ENCODE assay signal across 12 cellular contexts in genomic region chr10:23367896-23368685, GRCh38. TPM values are rescaled to one million over a fixed set of nuclear protein-coding genes. Genes with fewer than 3 reads are reported as not detected.
DNase-seq lines count a peak whose midpoint lies in the region; ATAC-seq and TF ChIP-seq lines count a peak whose summit lies in the region.
"Had no signal": no experiment of that assay in that cellular context is flagged by ENCODE, and none has a peak within 500 bp of the region (broad histone marks: within the 10 kb centered on the region; RNA-seq: fewer than 3 reads in every experiment).

No MANE protein-coding gene starts in this region.

- no peaks in the 10 kb centered on the region for H3K36me3 ChIP-seq in A673 (ENCODE audit: insufficient read depth, low read length, poor library complexity, severe bottlenecking)
- H3K36me3 ChIP-seq: cardiac muscle cell, stomach had no signal

- BruUV-seq in A673 (replicated peaks; lab: Mats Ljungman, UMichigan): no TSS peak

- DNase-seq in A673 (ENCODE audit: low spot score): no peak
- DNase-seq in HK-2 (ENCODE audit: unreplicated experiment): peak; percentile 11
- peak; percentile 48 for DNase-seq in amniotic epithelial cell (ENCODE audit: low read depth)
- no peak for DNase-seq in activated gamma-delta T cell (lab: John Stamatoyannopoulos, UW)
- DNase-seq in lower leg skin (ENCODE audit: low spot score in 2 of 2): no peak
- no peak for DNase-seq in NCI-H2107 treated with DMSO at 0.1 percent for 48 hours (lab: John Stamatoyannopoulos, UW; ENCODE audit: unreplicated experiment)
- DNase-seq: C1 segment of cervical spinal cord, NCI-H526 treated with DMSO at 0.1 percent for 48 hours, stomach had no signal

- CTCF ChIA-PET in A673 (lab: Charles Lee): no interaction called here

- TF ChIP-seq CTCF in A673 (conservative IDR thresholded peaks at IDR 0.05; ENCODE audit: low read depth, low read length): no peak
- TF ChIP-seq CTCF in lower leg skin (IDR thresholded peaks at IDR 0.05): no peak

- ATAC-seq in GM18907 (IDR thresholded peaks at IDR 0.05; ENCODE audit: unreplicated experiment): peak; percentile 25
- ATAC-seq in HG03280 (IDR thresholded peaks at IDR 0.05; ENCODE audit: unreplicated experiment): no peak

- intact Hi-C loops in A673 (cut with micrococcal nuclease; ENCODE audit: unreplicated experiment) (no loop called here), lower leg skin (cut with DNase I; ENCODE audit: low total_unique reads) (no loop called here)

- peak overlapping the region; percentile 77 for H3K27ac ChIP-seq in A673 (ENCODE audit: low read depth, low read length, poor library complexity, severe bottlenecking)
- H3K27ac ChIP-seq: cardiac muscle cell, stomach had no signal

- 79 to 85% methylated on average over 6 of the region's 6 CpGs for WGBS in lower leg skin, 2 donors

- H3K4me3 ChIP-seq in A673 (ENCODE audit: low read depth, low read length, poor library complexity, severe bottlenecking) (peak overlapping the region; percentile 1), lower leg skin (ENCODE audit: low read depth, poor library complexity, severe bottlenecking) (no peak overlapping the region)
- H3K4me3 ChIP-seq: cardiac muscle cell, stomach had no signal

- TF ChIP-seq POLR2A in lower leg skin (IDR thresholded peaks at IDR 0.05): no peak

- POLR2A ChIA-PET in A673 (lab: Charles Lee; ENCODE audit: low non-redundant PET): no interaction called here

- H3K27me3 ChIP-seq in A673 (replicated peaks; ENCODE audit: insufficient read depth, low read depth, low read length, poor library complexity): no peaks in the 10 kb centered on the region
- H3K27me3 ChIP-seq: cardiac muscle cell, stomach had no signal

- H3K4me1 ChIP-seq in A673 (ENCODE audit: insufficient read depth, low read length, poor library complexity, severe bottlenecking): peaks cover 37% of the 10 kb centered on the region

- no peaks in the 10 kb centered on the region for H3K9me3 ChIP-seq in A673 (ENCODE audit: low read depth, low read length, poor library complexity, severe bottlenecking)
- H3K9me3 ChIP-seq: stomach had no signal

RNA-seq across cellular contexts. Expression of gene C10orf67, which starts 23.5 kb away (rescaled TPM):
- total RNA-seq in A673 (2021) (0.13 and 0.50 TPM in 2 replicates), lower leg skin (1 to 10 TPM in 1 of 4 donors, under 1 TPM in 3; 0.30 to 1.3 (median 0.65) TPM)

Comparison
In these comparisons a context has a peak if more than half of its experiments do, and no peak if none do; other contexts are left out.
1. DNase-seq: peak in HK-2 (single experiment) and amniotic epithelial cell (single experiment); none in A673 (single experiment), activated gamma-delta T cell (single experiment), lower leg skin (0 of 2) and NCI-H2107 treated with DMSO at 0.1 percent for 48 hours (single experiment).